ENCODE assay signal across 11 cellular contexts in the genomic region with DNA sequence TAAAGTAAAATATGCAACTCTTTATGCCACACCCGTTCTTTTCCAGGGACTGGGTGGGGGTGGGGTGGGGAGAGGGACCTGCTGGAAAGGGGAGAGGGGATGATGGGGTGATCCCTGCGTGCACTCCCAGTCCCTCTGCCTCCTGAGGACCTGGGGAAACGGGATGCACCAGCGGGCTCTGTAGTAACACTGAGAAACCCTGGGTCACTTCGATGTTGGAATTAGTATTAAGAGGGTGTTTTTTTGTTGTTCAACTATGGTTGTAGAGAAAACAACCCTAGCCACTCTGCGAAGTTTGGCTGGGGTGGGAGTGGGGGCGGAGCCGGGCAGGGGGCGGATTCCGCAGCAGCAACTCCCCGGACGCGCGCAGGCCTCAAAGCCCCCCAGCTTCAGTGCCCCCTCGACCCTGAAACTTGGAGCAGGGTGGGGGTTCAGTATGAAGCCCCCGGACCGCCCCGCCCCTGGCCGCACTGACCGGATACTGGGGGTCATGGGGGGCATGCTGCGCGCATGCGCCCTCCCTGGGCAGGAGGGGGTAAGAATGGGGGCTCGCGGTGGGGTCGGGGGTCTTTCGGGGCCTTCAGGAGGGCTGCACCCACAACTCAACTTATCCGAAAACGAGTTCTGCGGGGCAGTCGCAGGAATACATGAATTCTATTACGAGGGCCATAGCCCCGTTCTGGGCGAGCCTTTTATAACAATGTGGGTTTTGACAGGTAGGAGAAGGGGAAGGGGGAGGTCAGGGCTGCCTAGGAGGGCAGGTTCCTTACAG. TPM values are rescaled to one million over a fixed set of nuclear protein-coding genes. Genes with fewer than 3 reads are reported as not detected.
A peak's percentile ranks its signal among the peaks of the same experiment; 100 is the strongest.
DNase-seq lines count a peak whose midpoint lies in the region; FAIRE-seq and TF ChIP-seq lines count a peak whose summit lies in the region.
"Had no signal": no experiment of that assay in that cellular context is flagged by ENCODE, and none has a peak within 500 bp of the region (broad histone marks: within the 10 kb centered on the region; RNA-seq: fewer than 3 reads in every experiment).

No MANE protein-coding gene starts in this region.

- H3K14ac ChIP-seq in H9 (ENCODE audit: insufficient read depth, low read length), result no peak overlapping the region

- FAIRE-seq in astrocyte (lab: Jason Lieb, UNC), result no peak
- FAIRE-seq: urothelium cell line had no signal

- H3K9me3 ChIP-seq in H9 (ENCODE audit: control insufficient read depth, low read depth, low read length), result no peaks in the 10 kb centered on the region
- no peaks in the 10 kb centered on the region for H3K9me3 ChIP-seq in astrocyte (ENCODE audit: insufficient read depth, low read depth, low read length)
- no peaks in the 10 kb centered on the region for H3K9me3 ChIP-seq in iPS-20b (ENCODE audit: insufficient read depth, low read depth, low read length)
- H3K9me3 ChIP-seq: MG63, neutrophil had no signal

- H3K4me3 ChIP-seq in astrocyte (ENCODE audit: insufficient read depth, low read depth, low read length) (no peak overlapping the region), iPS-20b (ENCODE audit: low read length) (peak overlapping the region; percentile 78), skin epidermis (peak overlapping the region in 6 of 7 experiments; percentile 31 to 64 (median 54))

- H2BK120ac ChIP-seq in H9 (ENCODE audit: low read depth, low read length, poor library complexity, severe bottlenecking), result no peak overlapping the region

- H3K4me2 ChIP-seq in H9 (ENCODE audit: insufficient read depth, insufficient read length, low read length) (peak overlapping the region; percentile 89), astrocyte (ENCODE audit: low read length) (peak overlapping the region; percentile 89)

- no peak overlapping the region for H2BK20ac ChIP-seq in H9 (ENCODE audit: low read depth, low read length, poor library complexity, severe bottlenecking)

- no peaks in the 10 kb centered on the region for H4K20me1 ChIP-seq in H9 (ENCODE audit: control insufficient read depth, insufficient read depth, insufficient read length)
- H4K20me1 ChIP-seq in astrocyte (ENCODE audit: insufficient read depth, low read length), result no peaks in the 10 kb centered on the region

- H3K27me3 Mint-ChIP-seq in H9 (ENCODE audit: low read depth) (peaks cover 15% of the 10 kb centered on the region), astrocyte (ENCODE audit: low read depth, unreplicated experiment) (peaks cover 17% of the 10 kb centered on the region)

- H3K23me2 ChIP-seq in H9 (ENCODE audit: insufficient read length, low read depth, low read length, poor library complexity, severe bottlenecking), result peaks cover 27% of the 10 kb centered on the region

- H4K91ac ChIP-seq in H9 (ENCODE audit: insufficient read length, low read depth, low read length), result no peak overlapping the region

- H3K27ac ChIP-seq in H9 (ENCODE audit: insufficient read length, low read depth, low read length), result no peak overlapping the region
- no peak overlapping the region for H3K27ac ChIP-seq in astrocyte (ENCODE audit: low read depth, low read length)
- no peak overlapping the region for H3K27ac ChIP-seq in iPS-20b (ENCODE audit: low read length)
- peak overlapping the region in 18 of 21 experiments; percentile 13 to 88 (median 65) for H3K27ac ChIP-seq in skin epidermis
- H3K27ac ChIP-seq: neutrophil had no signal

- H3T11ph ChIP-seq in H9 (ENCODE audit: low read length), result no peak overlapping the region

- H2BK15ac ChIP-seq in H9 (ENCODE audit: low read depth, low read length), result no peak overlapping the region

- no peaks in the 10 kb centered on the region for H3K79me1 ChIP-seq in H9 (ENCODE audit: insufficient read depth, low read depth, low read length, poor library complexity, severe bottlenecking)

- DNase-seq in H9 (no peak), astrocyte (ENCODE audit: low read depth) (no peak), T-helper 9 cell (no peak), NCI-H1417 (lab: John Stamatoyannopoulos, UW) (no peak), kidney glomerular epithelial cell (lab: John Stamatoyannopoulos, UW) (no peak)
- no peak for DNase-seq in stimulated activated CD4-positive, alpha-beta T cell treated with anti-CD3 and anti-CD28 coated beads, Interleukin-2, amount 100 ng/mL, for 24 hours
- DNase-seq: MG63 had no signal

- H2BK5ac ChIP-seq in H9 (ENCODE audit: insufficient read length, low read length), result no peak overlapping the region

- H3K9me3 Mint-ChIP-seq in H9, result no peaks in the 10 kb centered on the region; a peak in 1 of 5 replicates
- H3K9me3 Mint-ChIP-seq in astrocyte (ENCODE audit: unreplicated experiment), result no peaks in the 10 kb centered on the region

- no peak overlapping the region for H4K8ac ChIP-seq in H9 (replicated peaks; ENCODE audit: insufficient read length, low read depth, low read length)

- H3K9ac ChIP-seq in H9 (ENCODE audit: extremely low read depth, insufficient read length, low read length), result no peak overlapping the region
- no peak overlapping the region for H3K9ac ChIP-seq in astrocyte (ENCODE audit: low read length)
- H3K9ac ChIP-seq in iPS-20b (ENCODE audit: low read depth, low read length), result 0 out of 2 replicates have a peak overlapping the region, but pooled peaks have one; percentile 6

- H3K36me3 Mint-ChIP-seq in H9 (ENCODE audit: insufficient read depth in 1 of 3, low read depth in 3 of 3) (peaks cover 11 to 27% (median 26%) of the 10 kb centered on the region in 3 experiments), astrocyte (ENCODE audit: low read depth, unreplicated experiment) (peaks cover 27% of the 10 kb centered on the region)

- no peak overlapping the region for H2AK5ac ChIP-seq in H9 (ENCODE audit: insufficient read length, low read length)

- H3K36me3 ChIP-seq in astrocyte (ENCODE audit: insufficient read depth, low read length) (no peaks in the 10 kb centered on the region), iPS-20b (ENCODE audit: insufficient read depth, low read depth, low read length) (peaks cover 13% of the 10 kb centered on the region; the same call in 1 of the 2 replicates)
- H3K36me3 ChIP-seq: neutrophil had no signal

- H3K18ac ChIP-seq in H9 (ENCODE audit: insufficient read length, low read depth, low read length), result no peak overlapping the region

- H3K4me1 Mint-ChIP-seq in H9 (peaks cover 37 to 41% of the 10 kb centered on the region in 2 experiments), astrocyte (ENCODE audit: low read depth, unreplicated experiment) (peaks cover 13% of the 10 kb centered on the region)

- H2BK12ac ChIP-seq in H9 (ENCODE audit: insufficient read length, low read depth, low read length), result no peak overlapping the region

- peak overlapping the region; percentile 76 to 92 for H3K4me3 Mint-ChIP-seq in H9
- peak overlapping the region; percentile 78 for H3K4me3 Mint-ChIP-seq in astrocyte (ENCODE audit: unreplicated experiment)

- H3K79me2 ChIP-seq in H9 (ENCODE audit: insufficient read depth, low read length), result no peaks in the 10 kb centered on the region
- H3K79me2 ChIP-seq in astrocyte (ENCODE audit: insufficient read depth, low read length), result no peaks in the 10 kb centered on the region

- WGBS in H9 (ENCODE audit: extremely low coverage, insufficient read length, low lambda C conversion rate), result no CpG with 5 or more reads among the region's 34 CpGs

- no peak overlapping the region for H3K4ac ChIP-seq in H9 (ENCODE audit: low read depth, low read length)

- H3K27me3 ChIP-seq in H9 (ENCODE audit: insufficient read depth, low read length) (peaks cover 2% of the 10 kb centered on the region; the same call in 1 of the 2 replicates), astrocyte (ENCODE audit: insufficient read depth, low read length) (no peaks in the 10 kb centered on the region), iPS-20b (ENCODE audit: insufficient read depth, low read length) (peaks cover 44% of the 10 kb centered on the region)
- H3K27me3 ChIP-seq: MG63 had no signal

- H3K4me1 ChIP-seq in H9 (ENCODE audit: insufficient read depth, low read length), result no peaks in the 10 kb centered on the region; the same call in 1 of the 2 replicates
- H3K4me1 ChIP-seq in astrocyte (ENCODE audit: insufficient read depth, low read length), result peaks cover 19% of the 10 kb centered on the region
- H3K4me1 ChIP-seq in iPS-20b (ENCODE audit: insufficient read depth, low read length), result peaks cover 11% of the 10 kb centered on the region; the same call in 1 of the 2 replicates

- H3K23ac ChIP-seq in H9 (ENCODE audit: insufficient read length, low read depth, low read length), result no peak overlapping the region

- no peak overlapping the region for H4K5ac ChIP-seq in H9 (ENCODE audit: insufficient read length, low read depth, low read length)

- H3K56ac ChIP-seq in H9 (ENCODE audit: insufficient read length, low read depth, low read length), result no peak overlapping the region

- H2AFZ ChIP-seq in H9 (ENCODE audit: low read length), result no peak overlapping the region
- peak overlapping the region; percentile 45 for H2AFZ ChIP-seq in astrocyte (ENCODE audit: low read depth, low read length)

- H3K27ac Mint-ChIP-seq in H9, result no peak overlapping the region
- peak overlapping the region; percentile 12 for H3K27ac Mint-ChIP-seq in astrocyte (ENCODE audit: unreplicated experiment)

- TF ChIP-seq CTCF in H9 (conservative IDR thresholded peaks at IDR 0.05) (no peak), astrocyte (IDR thresholded peaks at IDR 0.05; ENCODE audit: insufficient read depth, low read depth, low read length) (no peak)

RNA-seq across cellular contexts. Expression of gene ARHGEF25, which starts 1.3 kb away (rescaled TPM):
- 22.6 and 24.4 TPM in 2 replicates for total RNA-seq in H9 (2021)
- 16.8 and 24.5 TPM in 2 replicates for total RNA-seq in astrocyte

RNA-seq across cellular contexts. Expression of gene DTX3, which starts 5.3 kb away (rescaled TPM):
- total RNA-seq in H9 (2021) (65.2 and 67.5 TPM in 2 replicates), astrocyte (18.3 and 20.8 TPM in 2 replicates)

RNA-seq across cellular contexts. Expression of gene PIP4K2C, which starts 19.0 kb away (rescaled TPM):
- total RNA-seq in H9 (2021) (37.1 and 40.7 TPM in 2 replicates), astrocyte (43.3 and 43.6 TPM in 2 replicates)

RNA-seq across cellular contexts. Expression of gene B4GALNT1, which starts 23.0 kb away (rescaled TPM):
- total RNA-seq in H9 (2021), result 2.3 and 2.6 TPM in 2 replicates
- 2.5 and 2.6 TPM in 2 replicates for total RNA-seq in astrocyte

Comparison
In these comparisons a context has a peak if more than half of its experiments do, and no peak if none do; other contexts are left out.
1. H3K27ac ChIP-seq: peak in skin epidermis (18 of 21); none in H9 (single experiment), astrocyte (single experiment) and iPS-20b (single experiment).